ENCODE assay signal across 8 cellular contexts in genomic region chr11:117178210-117179034, GRCh38. TPM values are rescaled to one million over a fixed set of nuclear protein-coding genes. Genes with fewer than 3 reads are reported as not detected.
DNase-seq lines count a peak whose midpoint lies in the region; ATAC-seq, FAIRE-seq and TF ChIP-seq lines count a peak whose summit lies in the region.

Gene SIDT2, plus strand, starts transcription at chr11:117178743. Its CDS starts 521 bp downstream, at chr11:117179264.

- peak within 1 kb of the TSS; percentile 85 for H3K4me3 Mint-ChIP-seq in activated naive CD8-positive, alpha-beta T cell treated with anti-CD3 and anti-CD28 coated beads, Interleukin-2, amount 50 U/mL, for 24 hours

- TF ChIP-seq CTCF in GM12864 (IDR thresholded peaks at IDR 0.05; ENCODE audit: low read depth, low read length, missing control alignments) = no peak
- TF ChIP-seq CTCF in pancreas (IDR thresholded peaks at IDR 0.05) = no peak
- peak in 1 of 2 experiments; percentile 4 for TF ChIP-seq CTCF in tibial artery (IDR thresholded peaks at IDR 0.05)

- H3K9me3 Mint-ChIP-seq in activated naive CD8-positive, alpha-beta T cell treated with anti-CD3 and anti-CD28 coated beads, Interleukin-2, amount 50 U/mL, for 24 hours = no peaks in the 10 kb centered on the region

- peaks cover 29% of the 10 kb centered on the region for H3K4me1 Mint-ChIP-seq in activated naive CD8-positive, alpha-beta T cell treated with anti-CD3 and anti-CD28 coated beads, Interleukin-2, amount 50 U/mL, for 24 hours

- FAIRE-seq in pancreas (lab: Jason Lieb, UNC) = no peak

- H3K4me3 ChIP-seq in GM12864 (ENCODE audit: low read depth, low read length) (peak within 1 kb of the TSS; percentile 82), pancreas (peak within 1 kb of the TSS; percentile 82 to 99 (median 88)), tibial artery (peak within 1 kb of the TSS; percentile 96 to 97)

- no peaks in the 10 kb centered on the region for H3K27me3 Mint-ChIP-seq in activated naive CD8-positive, alpha-beta T cell treated with anti-CD3 and anti-CD28 coated beads, Interleukin-2, amount 50 U/mL, for 24 hours

- H3K27me3 ChIP-seq in pancreas (no peaks in the 10 kb centered on the region), tibial artery (no peaks in the 10 kb centered on the region)

- peaks cover under 1 to 26% (median 6%) of the 10 kb centered on the region in 3 donors for H3K4me1 ChIP-seq in pancreas
- peaks cover 6 to 38% (median 32%) of the 10 kb centered on the region in 4 donors for H3K4me1 ChIP-seq in tibial artery

- H3K36me3 ChIP-seq in pancreas (peaks cover 0 to 10% (median 4%) of the 10 kb centered on the region in 3 donors), tibial artery (peaks cover 8 to 18% (median 13%) of the 10 kb centered on the region in 3 donors)

- 0 to 1% methylated on average over 51 of the region's 51 CpGs for WGBS in pancreas, 2 donors

- intact Hi-C loops in Right ventricle myocardium superior (cut with DNase I) = no loop called here
- intact Hi-C loops in pancreas (cut with DNase I) = no loop called here
- intact Hi-C loops in tibial artery (cut with DNase I; ENCODE audit: low total_unique reads) = no loop called here

- ATAC-seq in HG02763 (IDR thresholded peaks at IDR 0.05; ENCODE audit: unreplicated experiment) (peak; percentile 89), Right ventricle myocardium superior (ENCODE audit: poor library complexity) (peak; percentile 96), pancreas (peak; percentile 86 to 94 (median 88))
- peak; percentile 98 for ATAC-seq in activated naive CD8-positive, alpha-beta T cell treated with anti-CD3 and anti-CD28 coated beads, Interleukin-2, amount 50 U/mL, for 24 hours

- peak within 1 kb of the TSS; percentile 62 for H3K27ac Mint-ChIP-seq in activated naive CD8-positive, alpha-beta T cell treated with anti-CD3 and anti-CD28 coated beads, Interleukin-2, amount 50 U/mL, for 24 hours

- peaks cover 2% of the 10 kb centered on the region for H3K36me3 Mint-ChIP-seq in activated naive CD8-positive, alpha-beta T cell treated with anti-CD3 and anti-CD28 coated beads, Interleukin-2, amount 50 U/mL, for 24 hours (ENCODE audit: low read depth)

- peak; percentile 61 for DNase-seq in GM12864 (ENCODE audit: low read depth)
- peak; percentile 35 for DNase-seq in NCI-H1417 treated with DMSO at 0.1 percent for 48 hours (lab: John Stamatoyannopoulos, UW)
- peak; percentile 90 for DNase-seq in SW480 (ENCODE audit: low spot score)
- DNase-seq in activated naive CD8-positive, alpha-beta T cell treated with anti-CD3 and anti-CD28 coated beads, Interleukin-2, amount 50 U/mL, for 24 hours = peak; percentile 91
- DNase-seq in Right ventricle myocardium superior = peak; percentile 97
- peak; percentile 92 to 97 (median 94) for DNase-seq in pancreas
- peak; percentile 95 to 97 for DNase-seq in tibial artery

- H3K9me3 ChIP-seq in pancreas = no peaks in the 10 kb centered on the region
- H3K9me3 ChIP-seq in tibial artery = no peaks in the 10 kb centered on the region

- H3K27ac ChIP-seq in pancreas (peak within 1 kb of the TSS; percentile 92 to 98 (median 94)), tibial artery (peak within 1 kb of the TSS; percentile 98 to 100)

RNA-seq across cellular contexts. Expression of gene SIDT2, which starts in this region (rescaled TPM):
- total RNA-seq in Right ventricle myocardium superior (19.5 TPM), pancreas (100 to 1,000 TPM in 2 of 6 donors, 10 to 100 TPM in 4; 61.9 to 153 (median 82.5) TPM)
- polyA plus RNA-seq in pancreas = 10 to 100 TPM; 47.4 to 97.5 TPM

Comparison
In these comparisons a context has a peak if more than half of its experiments do, and no peak if none do; other contexts are left out.
1. Peak in every context shown above with its lines: DNase-seq, ATAC-seq, H3K4me3 ChIP-seq and H3K27ac ChIP-seq.
2. DNase-seq: peak in every context shown above with its lines; median percentile 97 in Right ventricle myocardium superior; 96 in tibial artery; 94 in pancreas; 91 in activated naive CD8-positive, alpha-beta T cell treated with anti-CD3 and anti-CD28 coated beads, Interleukin-2, amount 50 U/mL, for 24 hours; 90 in SW480; 61 in GM12864; 35 in NCI-H1417 treated with DMSO at 0.1 percent for 48 hours.